In genomic region chr2:231711677-231712461, GRCh38 we compare ENCODE assay signal across 7 cellular contexts. TPM values are rescaled to one million over a fixed set of nuclear protein-coding genes. Genes with fewer than 3 reads are reported as not detected.
DNase-seq lines count a peak whose midpoint lies in the region; ATAC-seq lines count a peak whose summit lies in the region.

No MANE protein-coding gene starts in this region.

- peak overlapping the region; percentile 99 for H3K9ac ChIP-seq in HUES64 (ENCODE audit: low read depth, low read length)

- H3K4me1 Mint-ChIP-seq in activated naive CD4-positive, alpha-beta T cell treated with anti-CD3 and anti-CD28 coated beads for 36 hours (ENCODE audit: low read depth), result peaks cover 27% of the 10 kb centered on the region

- peaks cover 11% of the 10 kb centered on the region; the same call in 1 of the 2 replicates for H3K4me1 ChIP-seq in HUES64 (ENCODE audit: insufficient read depth, low read length)

- 60% methylated on average over 9 of the region's 9 CpGs for WGBS in HUES64

- DNase-seq in activated naive CD4-positive, alpha-beta T cell treated with anti-CD3 and anti-CD28 coated beads for 36 hours, result peak; percentile 47
- peak; percentile 33 for DNase-seq in stimulated activated naive CD8-positive, alpha-beta T cell treated with anti-CD3 and anti-CD28 coated beads, Interleukin-15, Interleukin-2, amounts not matched to agents 100 U/mL and 50 U/mL, for 24 hours
- no peak for DNase-seq in COLO829 (ENCODE audit: low spot score)
- DNase-seq in sciatic nerve (ENCODE audit: low spot score), result no peak

- peaks cover 2% of the 10 kb centered on the region for H3K27me3 Mint-ChIP-seq in activated naive CD4-positive, alpha-beta T cell treated with anti-CD3 and anti-CD28 coated beads for 36 hours (ENCODE audit: low read depth)

- peak overlapping the region; percentile 97 for H3K4me3 Mint-ChIP-seq in activated naive CD4-positive, alpha-beta T cell treated with anti-CD3 and anti-CD28 coated beads for 36 hours

- H3K36me3 Mint-ChIP-seq in activated naive CD4-positive, alpha-beta T cell treated with anti-CD3 and anti-CD28 coated beads for 36 hours (ENCODE audit: low read depth), result peaks cover 37% of the 10 kb centered on the region

- H3K27ac Mint-ChIP-seq in activated naive CD4-positive, alpha-beta T cell treated with anti-CD3 and anti-CD28 coated beads for 36 hours, result peak overlapping the region; percentile 98

- peak overlapping the region; percentile 96 for H3K4me3 ChIP-seq in HUES64 (ENCODE audit: low read length)
- peak overlapping the region; percentile 83 for H3K4me3 ChIP-seq in iPS-18c (ENCODE audit: insufficient read depth, low read depth, low read length)

- CTCF ChIA-PET in activated naive CD4-positive, alpha-beta T cell treated with anti-CD3 and anti-CD28 coated beads for 36 hours (lab: Charles Lee), result interaction anchor here (0.6 to 12.1 kb wide), 7 partner anchors 24 to 100 kb away, joined by 3 to 408 read pairs (median 4); no protein-coding TSS in a partner anchor

- intact Hi-C loops in activated naive CD4-positive, alpha-beta T cell treated with anti-CD3 and anti-CD28 coated beads for 36 hours (cut with micrococcal nuclease), result no loop called here
- intact Hi-C loops in sciatic nerve (cut with DNase I), result no loop called here

- H3K36me3 ChIP-seq in HUES64 (ENCODE audit: insufficient read depth, low read length), result peaks cover 37% of the 10 kb centered on the region

- ATAC-seq in stimulated activated naive CD8-positive, alpha-beta T cell treated with anti-CD3 and anti-CD28 coated beads, Interleukin-15, Interleukin-2, amounts not matched to agents 100 U/mL and 50 U/mL, for 24 hours, result no peak
- ATAC-seq in HG03439 (IDR thresholded peaks at IDR 0.05; ENCODE audit: unreplicated experiment) (no peak), sciatic nerve (no peak)

- H3K27me3 ChIP-seq in HUES64 (ENCODE audit: insufficient read depth, low read length), result no peaks in the 10 kb centered on the region

- H3K9me3 ChIP-seq in HUES64 (ENCODE audit: insufficient read depth, low read depth, low read length), result no peaks in the 10 kb centered on the region
- H3K9me3 ChIP-seq in iPS-18c (ENCODE audit: control insufficient read depth, insufficient read depth, low read length), result no peaks in the 10 kb centered on the region

- H3K27ac ChIP-seq in HUES64 (ENCODE audit: low read depth, low read length), result peak overlapping the region; percentile 91

- no peaks in the 10 kb centered on the region for H3K9me3 Mint-ChIP-seq in activated naive CD4-positive, alpha-beta T cell treated with anti-CD3 and anti-CD28 coated beads for 36 hours

RNA-seq across cellular contexts. Expression of gene PTMA, which starts 3.5 kb away (rescaled TPM):
- polyA plus RNA-seq in HUES64 (2013, experiment 1 of 2), result 1,960 TPM
- polyA plus RNA-seq in HUES64 (2013, experiment 2 of 2), result 2,220 TPM
- total RNA-seq in activated naive CD4-positive, alpha-beta T cell treated with anti-CD3 and anti-CD28 coated beads for 36 hours, result 1,000 to 10,000 TPM; 2,162 to 2,216 TPM
- 779 TPM for total RNA-seq in sciatic nerve

Comparison
In these comparisons a context has a peak if more than half of its experiments do, and no peak if none do; other contexts are left out.
1. DNase-seq: peak in activated naive CD4-positive, alpha-beta T cell treated with anti-CD3 and anti-CD28 coated beads for 36 hours (single experiment) and stimulated activated naive CD8-positive, alpha-beta T cell treated with anti-CD3 and anti-CD28 coated beads, Interleukin-15, Interleukin-2, amounts not matched to agents 100 U/mL and 50 U/mL, for 24 hours (single experiment); none in COLO829 (single experiment) and sciatic nerve (single experiment).